2 cellular contexts compared by ENCODE assay signal in genomic region chr6:17165383-17165782, GRCh38.
TF ChIP-seq lines count a peak whose summit lies in the region.

No MANE protein-coding gene starts in this region.

TF ChIP-seq in SK-N-SH, 30 proteins besides CTCF, POLR2A, EP300 and RAD21 (continued from another document):
- peak; percentile 19; the same call in 1 of the 2 replicates for TF ChIP-seq PBX3 (IDR thresholded peaks at IDR 0.05)

TF ChIP-seq in SK-N-SH treated with all-trans-retinoic acid at 6 μM for 48 hours, 23 proteins besides CTCF, POLR2A, EP300 and RAD21 (continued from another document):
- TF ChIP-seq, protein P1, sequence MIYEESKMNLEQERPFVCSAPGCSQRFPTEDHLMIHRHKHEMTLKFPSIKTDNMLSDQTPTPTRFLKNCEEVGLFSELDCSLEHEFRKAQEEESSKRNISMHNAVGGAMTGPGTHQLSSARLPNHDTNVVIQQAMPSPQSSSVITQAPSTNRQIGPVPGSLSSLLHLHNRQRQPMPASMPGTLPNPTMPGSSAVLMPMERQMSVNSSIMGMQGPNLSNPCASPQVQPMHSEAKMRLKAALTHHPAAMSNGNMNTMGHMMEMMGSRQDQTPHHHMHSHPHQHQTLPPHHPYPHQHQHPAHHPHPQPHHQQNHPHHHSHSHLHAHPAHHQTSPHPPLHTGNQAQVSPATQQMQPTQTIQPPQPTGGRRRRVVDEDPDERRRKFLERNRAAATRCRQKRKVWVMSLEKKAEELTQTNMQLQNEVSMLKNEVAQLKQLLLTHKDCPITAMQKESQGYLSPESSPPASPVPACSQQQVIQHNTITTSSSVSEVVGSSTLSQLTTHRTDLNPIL (CRISPR knock-in tag; IDR thresholded peaks at IDR 0.05; ENCODE audit: low read depth) = no peak
- TF ChIP-seq, protein P2, sequence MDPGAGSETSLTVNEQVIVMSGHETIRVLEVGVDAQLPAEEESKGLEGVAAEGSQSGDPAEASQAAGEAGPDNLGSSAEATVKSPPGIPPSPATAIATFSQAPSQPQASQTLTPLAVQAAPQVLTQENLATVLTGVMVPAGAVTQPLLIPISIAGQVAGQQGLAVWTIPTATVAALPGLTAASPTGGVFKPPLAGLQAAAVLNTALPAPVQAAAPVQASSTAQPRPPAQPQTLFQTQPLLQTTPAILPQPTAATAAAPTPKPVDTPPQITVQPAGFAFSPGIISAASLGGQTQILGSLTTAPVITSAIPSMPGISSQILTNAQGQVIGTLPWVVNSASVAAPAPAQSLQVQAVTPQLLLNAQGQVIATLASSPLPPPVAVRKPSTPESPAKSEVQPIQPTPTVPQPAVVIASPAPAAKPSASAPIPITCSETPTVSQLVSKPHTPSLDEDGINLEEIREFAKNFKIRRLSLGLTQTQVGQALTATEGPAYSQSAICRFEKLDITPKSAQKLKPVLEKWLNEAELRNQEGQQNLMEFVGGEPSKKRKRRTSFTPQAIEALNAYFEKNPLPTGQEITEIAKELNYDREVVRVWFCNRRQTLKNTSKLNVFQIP (CRISPR knock-in tag; IDR thresholded peaks at IDR 0.05; ENCODE audit: borderline replicate concordance, low read depth) = no peak
- TF ChIP-seq BACH2 (CRISPR knock-in tag; IDR thresholded peaks at IDR 0.05; ENCODE audit: borderline replicate concordance) = no peak
- no peak for TF ChIP-seq RARB (CRISPR knock-in tag; IDR thresholded peaks at IDR 0.05)
- TF ChIP-seq ZFP3 (CRISPR knock-in tag; IDR thresholded peaks at IDR 0.05) = no peak
- no peak for TF ChIP-seq ZNF70 (CRISPR knock-in tag; IDR thresholded peaks at IDR 0.05)
- TF ChIP-seq SNAI2 (CRISPR knock-in tag; IDR thresholded peaks at IDR 0.05) = no peak
- no peak for TF ChIP-seq ZNF8 (CRISPR knock-in tag; IDR thresholded peaks at IDR 0.05)
- TF ChIP-seq ISL1 (CRISPR knock-in tag; IDR thresholded peaks at IDR 0.05) = no peak
TF ChIP-seq in SK-N-SH treated with all-trans-retinoic acid at 6 μM for 48 hours: peak in this region for 0.
